8 cellular contexts compared by ENCODE assay signal in the genomic region with DNA sequence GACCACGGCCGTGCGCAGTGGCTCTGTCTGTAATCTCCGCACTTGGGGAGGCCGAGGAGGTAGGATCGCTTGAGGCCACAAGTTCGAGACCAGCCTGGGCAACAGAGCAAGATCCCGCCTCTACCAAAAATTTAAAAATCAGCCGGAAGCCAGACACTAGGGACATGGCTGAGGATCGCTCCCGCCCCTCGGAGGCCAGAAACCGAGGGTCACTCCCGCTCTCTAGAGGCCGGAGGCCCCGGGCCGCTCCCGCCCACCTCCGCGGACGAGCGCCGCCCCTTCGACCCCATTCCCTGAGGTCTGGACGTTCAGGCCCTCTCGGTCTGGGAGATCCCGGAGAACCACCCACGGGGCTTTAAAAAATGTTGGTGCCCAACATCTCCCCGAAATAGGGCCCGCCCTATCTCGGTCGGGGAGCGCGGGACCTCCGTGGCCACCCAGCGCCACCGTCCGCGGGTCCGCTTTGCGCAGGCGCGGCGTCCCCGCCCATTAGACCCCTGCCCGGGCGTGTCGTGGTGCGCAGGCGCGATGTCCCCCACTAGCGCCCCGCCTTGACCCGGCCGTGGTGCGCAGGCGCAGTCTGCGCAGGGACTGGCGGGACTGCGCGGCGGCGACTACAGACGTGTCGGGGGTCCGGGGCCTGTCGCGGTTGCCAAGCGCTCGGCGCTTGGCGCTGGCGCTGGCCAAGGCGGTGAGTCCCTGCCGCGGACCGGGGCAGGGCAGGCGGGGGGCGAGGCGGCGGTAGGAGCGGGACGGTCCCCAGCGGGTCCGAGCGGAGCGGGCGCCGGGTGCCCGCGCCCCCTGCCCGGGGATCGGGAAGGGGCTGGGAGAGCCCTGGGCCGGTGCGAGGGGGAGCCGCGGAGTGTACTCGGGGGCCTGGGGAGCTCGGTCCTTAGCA.
DNase-seq lines count a peak whose midpoint lies in the region; ATAC-seq and TF ChIP-seq lines count a peak whose summit lies in the region.
"Not testable (repeated sequence)": the region's sequence is repeated elsewhere in the genome, so short reads cannot be mapped to it uniquely, and the experiment has no call there.

No MANE protein-coding gene starts in this region.

- H3K4me1 Mint-ChIP-seq in Caco-2 (ENCODE audit: low read depth, unreplicated experiment); natural killer cell treated with Interleukin-12 subunit alpha and Interleukin-12 subunit beta and Interleukin-15 and Interleukin-18, amount 100 ng/mL, for 72 hours (ENCODE audit: low read depth in 2 of 2): not testable (repeated sequence)

- TF ChIP-seq CTCF in Caco-2 (IDR thresholded peaks at IDR 0.05; ENCODE audit: insufficient read depth in 1 of 2, low read depth in 1 of 2, low read length in 1 of 2, severe bottlenecking in 1 of 2, unreplicated experiment in 1 of 2): not testable (repeated sequence)

- peak; percentile 91 to 97 for DNase-seq in Caco-2
- DNase-seq in T-helper 9 cell: peak; percentile 82
- DNase-seq in amniotic epithelial cell (ENCODE audit: low read depth): peak; percentile 37
- peak in 39 of 42 donors; percentile 21 to 94 (median 84) for DNase-seq in head of caudate nucleus
- DNase-seq in natural killer cell treated with Interleukin-12 subunit alpha and Interleukin-12 subunit beta and Interleukin-15 and Interleukin-18, amount 100 ng/mL, for 72 hours (ENCODE audit: low spot score): peak; percentile 95
- DNase-seq in stimulated activated CD8-positive, alpha-beta memory T cell treated with anti-CD3 and anti-CD28 coated beads, Interleukin-12 subunit alpha, Interleukin-12 subunit beta, amount 100 ng/mL, for 4 hours (ENCODE audit: low read depth): peak; percentile 66

- CTCF ChIA-PET in Caco-2 (lab: Charles Lee): not testable (repeated sequence)

- not testable (repeated sequence) for H3K27ac Mint-ChIP-seq in Caco-2 (ENCODE audit: unreplicated experiment)
- peak overlapping the region; percentile 69 to 90 for H3K27ac Mint-ChIP-seq in natural killer cell treated with Interleukin-12 subunit alpha and Interleukin-12 subunit beta and Interleukin-15 and Interleukin-18, amount 100 ng/mL, for 72 hours

- H3K27me3 Mint-ChIP-seq in Caco-2 (ENCODE audit: insufficient read depth, unreplicated experiment); natural killer cell treated with Interleukin-12 subunit alpha and Interleukin-12 subunit beta and Interleukin-15 and Interleukin-18, amount 100 ng/mL, for 72 hours: not testable (repeated sequence)

- H3K36me3 Mint-ChIP-seq in Caco-2 (ENCODE audit: insufficient read depth, unreplicated experiment); natural killer cell treated with Interleukin-12 subunit alpha and Interleukin-12 subunit beta and Interleukin-15 and Interleukin-18, amount 100 ng/mL, for 72 hours: not testable (repeated sequence)

- intact Hi-C loops in Caco-2 (cut with micrococcal nuclease; ENCODE audit: unreplicated experiment); head of caudate nucleus (cut with DNase I): not testable (repeated sequence)

- H3K9me3 ChIP-seq in Caco-2: not testable (repeated sequence)

- peak overlapping the region; percentile 72 for H3K4me3 Mint-ChIP-seq in Caco-2 (ENCODE audit: unreplicated experiment)
- H3K4me3 Mint-ChIP-seq in natural killer cell treated with Interleukin-12 subunit alpha and Interleukin-12 subunit beta and Interleukin-15 and Interleukin-18, amount 100 ng/mL, for 72 hours: peak overlapping the region; percentile 73

- peak overlapping the region; percentile 53 for H3K4me3 ChIP-seq in Caco-2 (ENCODE audit: low read depth, low read length)

- H3K4me1 ChIP-seq in Caco-2: not testable (repeated sequence)

- peak; percentile 84 for ATAC-seq in GM21515 (IDR thresholded peaks at IDR 0.05; ENCODE audit: unreplicated experiment)
- peak; percentile 61 for ATAC-seq in HG03469 (IDR thresholded peaks at IDR 0.05; ENCODE audit: unreplicated experiment)
- ATAC-seq in natural killer cell treated with Interleukin-12 subunit alpha and Interleukin-12 subunit beta and Interleukin-15 and Interleukin-18, amount 100 ng/mL, for 72 hours: peak; percentile 94

- not testable (repeated sequence) for H3K27me3 ChIP-seq in Caco-2 (replicated peaks; ENCODE audit: control insufficient read depth, insufficient read depth, low read length)

- not testable (repeated sequence) for H3K36me3 ChIP-seq in Caco-2 (ENCODE audit: control insufficient read depth, insufficient read depth, low read length)

- POLR2A ChIA-PET in Caco-2 (lab: Charles Lee): not testable (repeated sequence)

- not testable (repeated sequence) for H3K9me3 Mint-ChIP-seq in Caco-2 (ENCODE audit: unreplicated experiment); natural killer cell treated with Interleukin-12 subunit alpha and Interleukin-12 subunit beta and Interleukin-15 and Interleukin-18, amount 100 ng/mL, for 72 hours

- BruUV-seq in Caco-2 (replicated peaks; lab: Mats Ljungman, UMichigan): not testable (repeated sequence)

Comparison
In these comparisons a context has a peak if more than half of its experiments do, and no peak if none do; other contexts are left out.
1. Peak in every context shown above with its lines: DNase-seq, ATAC-seq and H3K4me3 ChIP-seq.
2. DNase-seq: peak in every context shown above with its lines; median percentile 95 in natural killer cell treated with Interleukin-12 subunit alpha and Interleukin-12 subunit beta and Interleukin-15 and Interleukin-18, amount 100 ng/mL, for 72 hours; 94 in Caco-2; 84 in head of caudate nucleus; 82 in T-helper 9 cell; 66 in stimulated activated CD8-positive, alpha-beta memory T cell treated with anti-CD3 and anti-CD28 coated beads, Interleukin-12 subunit alpha, Interleukin-12 subunit beta, amount 100 ng/mL, for 4 hours; 37 in amniotic epithelial cell.